10 cellular contexts compared by ENCODE assay signal in the genomic region with DNA sequence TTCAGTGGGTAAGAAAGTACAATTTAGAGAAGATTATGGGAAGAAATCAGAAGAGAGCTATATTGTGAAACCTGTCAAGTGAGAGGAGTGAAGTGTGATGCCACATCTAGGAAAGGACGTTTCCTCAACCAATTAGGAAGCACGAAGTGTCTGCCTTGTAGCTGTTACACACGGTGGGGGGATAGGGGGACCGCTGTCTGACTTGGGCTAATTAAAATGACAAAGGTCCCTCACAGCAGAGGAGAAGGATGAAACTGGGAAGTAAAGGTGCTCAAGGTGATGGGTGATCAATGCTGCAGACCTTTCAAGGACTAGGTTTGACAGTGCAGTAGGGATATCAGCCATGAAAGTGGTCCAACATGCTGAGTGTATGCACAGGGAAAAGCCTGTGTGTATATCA.
"Had no signal": no experiment of that assay in that cellular context is flagged by ENCODE, and none has a peak within 500 bp of the region (broad histone marks: within the 10 kb centered on the region; RNA-seq: fewer than 3 reads in every experiment).

No MANE protein-coding gene starts in this region.

- H3K27ac ChIP-seq: right atrium auricular region, transverse colon had no signal

- H3K4me3 ChIP-seq: right atrium auricular region, transverse colon had no signal

- H3K4me1 ChIP-seq: right atrium auricular region, transverse colon had no signal

- H3K27ac Mint-ChIP-seq: activated naive CD4-positive, alpha-beta T cell treated with anti-CD3 and anti-CD28 coated beads for 36 hours; activated T-helper 17 cell treated with anti-CD3 and anti-CD28 coated beads, Interleukin-2, amount 50 U/mL, for 72 hours; T-helper 1 cell treated with Interleukin-12 subunit alpha and Interleukin-12 subunit beta and Interleukin-4 antibody, amounts not matched to agents 30 μg/mL and 1 μg/mL, for 36 hours had no signal

- DNase-seq: activated CD4-positive, alpha-beta T cell treated with anti-CD3 and anti-CD28 coated beads, Interleukin-2, amount 50 U/mL, for 1 hour; activated naive CD4-positive, alpha-beta T cell treated with anti-CD3 and anti-CD28 coated beads for 36 hours; activated T-cell treated with anti-CD3 and anti-CD28 coated beads for 4 hours; central memory CD4-positive, alpha-beta T cell; erythroblast; small intestine; transverse colon had no signal

- H3K9me3 ChIP-seq: right atrium auricular region, transverse colon had no signal

- H3K9me3 Mint-ChIP-seq: activated naive CD4-positive, alpha-beta T cell treated with anti-CD3 and anti-CD28 coated beads for 36 hours; activated T-helper 17 cell treated with anti-CD3 and anti-CD28 coated beads, Interleukin-2, amount 50 U/mL, for 72 hours; T-helper 1 cell treated with Interleukin-12 subunit alpha and Interleukin-12 subunit beta and Interleukin-4 antibody, amounts not matched to agents 30 μg/mL and 1 μg/mL, for 36 hours had no signal

- H3K4me3 Mint-ChIP-seq: activated naive CD4-positive, alpha-beta T cell treated with anti-CD3 and anti-CD28 coated beads for 36 hours; activated T-helper 17 cell treated with anti-CD3 and anti-CD28 coated beads, Interleukin-2, amount 50 U/mL, for 72 hours; T-helper 1 cell treated with Interleukin-12 subunit alpha and Interleukin-12 subunit beta and Interleukin-4 antibody, amounts not matched to agents 30 μg/mL and 1 μg/mL, for 36 hours had no signal

- H3K36me3 ChIP-seq: right atrium auricular region, transverse colon had no signal

- H3K4me1 Mint-ChIP-seq: activated T-helper 17 cell treated with anti-CD3 and anti-CD28 coated beads, Interleukin-2, amount 50 U/mL, for 72 hours had no signal

- H3K27me3 ChIP-seq: right atrium auricular region had no signal
